In the genomic region with DNA sequence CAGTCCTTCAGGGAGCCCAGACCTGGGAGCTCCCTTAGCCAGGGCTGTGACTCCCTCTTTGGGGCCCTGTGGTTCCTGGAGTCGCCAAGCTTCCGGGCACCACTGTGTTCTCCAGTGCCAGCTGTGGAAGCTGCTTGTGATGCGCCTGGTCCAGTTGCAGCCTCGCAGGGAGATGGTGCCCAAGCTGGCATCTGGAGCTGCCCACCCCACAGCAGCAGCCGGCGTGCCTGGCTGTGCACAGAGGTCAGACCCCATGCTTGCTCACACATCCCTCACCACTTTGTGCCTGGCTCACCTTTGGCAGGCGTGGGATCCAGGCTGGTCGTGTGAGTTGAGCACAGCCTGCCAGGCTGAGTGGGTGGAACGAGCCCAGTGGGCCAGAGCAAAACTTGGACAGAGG, we compare ENCODE assay signal across 19 cellular contexts. TPM values are rescaled to one million over a fixed set of nuclear protein-coding genes. Genes with fewer than 3 reads are reported as not detected.
DNase-seq lines count a peak whose midpoint lies in the region; ATAC-seq, FAIRE-seq and TF ChIP-seq lines count a peak whose summit lies in the region.
"Had no signal": no experiment of that assay in that cellular context is flagged by ENCODE, and none has a peak within 500 bp of the region (broad histone marks: within the 10 kb centered on the region; RNA-seq: fewer than 3 reads in every experiment).

No MANE protein-coding gene starts in this region.

- no peak overlapping the region for H3K4ac ChIP-seq in trophoblast cell (ENCODE audit: low read depth, low read length)

- H3K27ac ChIP-seq in astrocyte (ENCODE audit: low read depth, low read length) (peak overlapping the region; percentile 91), heart left ventricle (no peak overlapping the region), trophoblast cell (ENCODE audit: low read depth, low read length) (no peak overlapping the region)
- H3K27ac ChIP-seq: A549; BLaER1 treated with 17β-estradiol and CSF1 and Interleukin-3, amounts not matched to agents 10 nM and 100 nM; SJCRH30 had no signal

- H3K4me1 ChIP-seq in astrocyte (ENCODE audit: insufficient read depth, low read length) (peaks cover 36% of the 10 kb centered on the region), heart left ventricle (peaks cover 0 to 21% (median 3%) of the 10 kb centered on the region in 12 donors), trophoblast cell (ENCODE audit: control insufficient read depth in 1 of 2, insufficient read depth in 2 of 2, low read length in 2 of 2) (no peaks in the 10 kb centered on the region)
- H3K4me1 ChIP-seq: SJCRH30 had no signal

- no peak overlapping the region for H3K14ac ChIP-seq in trophoblast cell (ENCODE audit: low read length)

- DNase-seq in Daoy (ENCODE audit: low read depth) (peak; percentile 13), astrocyte (ENCODE audit: low read depth) (no peak), heart left ventricle (no peak), trophoblast cell (no peak), SHP77 treated with DMSO at 0.1 percent for 48 hours (lab: John Stamatoyannopoulos, UW) (no peak), GM12891 (ENCODE audit: insufficient read length, low spot score) (no peak), CD1c-positive myeloid dendritic cell (ENCODE audit: extremely low spot score) (no peak)
- DNase-seq: CD8-positive, alpha-beta memory T cell; HCEC 1CT; Karpas-422; NCI-H1417 treated with DMSO at 0.1 percent for 48 hours; NCI-H187 treated with DMSO at 0.1 percent for 48 hours; NCI-H345; NCI-H524 treated with DMSO at 0.1 percent for 48 hours; SJCRH30 had no signal

- H3K36me3 ChIP-seq in astrocyte (ENCODE audit: insufficient read depth, low read length) (no peaks in the 10 kb centered on the region), heart left ventricle (peaks cover 0 to 36% (median 19%) of the 10 kb centered on the region in 9 donors), trophoblast cell (ENCODE audit: control insufficient read depth in 1 of 2, insufficient read depth in 2 of 2, low read length in 2 of 2) (peaks cover 10 to 18% of the 10 kb centered on the region in 2 experiments)

- FAIRE-seq in astrocyte (lab: Jason Lieb, UNC) (no peak), GM12891 (lab: Jason Lieb, UNC) (no peak)
- FAIRE-seq: A549, D721Med had no signal

- ATAC-seq in heart left ventricle (peak in 3 of 4 donors; percentile 18 to 40 (median 20)), HG03039 (IDR thresholded peaks at IDR 0.05; ENCODE audit: unreplicated experiment) (no peak)

- H3K9ac ChIP-seq in astrocyte (ENCODE audit: low read length) (peak overlapping the region; percentile 35), trophoblast cell (ENCODE audit: low read length) (no peak overlapping the region)
- H3K9ac ChIP-seq: BLaER1 treated with 17β-estradiol and CSF1 and Interleukin-3, amounts not matched to agents 10 nM and 100 nM had no signal

- no peak overlapping the region for H2BK12ac ChIP-seq in trophoblast cell (ENCODE audit: low read length)

- no peak overlapping the region for H2BK5ac ChIP-seq in trophoblast cell (ENCODE audit: low read depth, low read length, poor library complexity)

- H3K27ac Mint-ChIP-seq in astrocyte (ENCODE audit: unreplicated experiment): no peak overlapping the region

- no peak overlapping the region for H2BK120ac ChIP-seq in trophoblast cell (ENCODE audit: insufficient read depth, low read length, poor library complexity)

- H3K4me1 Mint-ChIP-seq in astrocyte (ENCODE audit: low read depth, unreplicated experiment): peaks cover 12% of the 10 kb centered on the region

- no peaks in the 10 kb centered on the region for H3K9me3 ChIP-seq in astrocyte (ENCODE audit: insufficient read depth, low read depth, low read length)
- H3K9me3 ChIP-seq in heart left ventricle: peaks cover 0 to under 1% (median 0%) of the 10 kb centered on the region in 12 donors
- no peaks in the 10 kb centered on the region for H3K9me3 ChIP-seq in trophoblast cell (ENCODE audit: insufficient read depth, low read depth, low read length)
- H3K9me3 ChIP-seq: A549, SJCRH30 had no signal

- H3K36me3 Mint-ChIP-seq in astrocyte (ENCODE audit: low read depth, unreplicated experiment): peaks cover 11% of the 10 kb centered on the region

- no peak overlapping the region for H3K18ac ChIP-seq in trophoblast cell (ENCODE audit: low read length)

- peak overlapping the region; percentile 84 for H3K4me2 ChIP-seq in astrocyte (ENCODE audit: low read length)
- H3K4me2 ChIP-seq in trophoblast cell (ENCODE audit: low read length): no peak overlapping the region
- H3K4me2 ChIP-seq: A549; BLaER1 treated with 17β-estradiol and CSF1 and Interleukin-3, amounts not matched to agents 10 nM and 100 nM had no signal

- 54 to 93% (median 89%) methylated on average over 2 to 9 of the region's 9 CpGs for WGBS in heart left ventricle, 4 donors
- no CpG with 5 or more reads among the region's 9 CpGs for WGBS in trophoblast cell (ENCODE audit: extremely low coverage, insufficient coverage, insufficient read length)

- H3K4me3 ChIP-seq in astrocyte (ENCODE audit: insufficient read depth, low read depth, low read length): no peak overlapping the region
- H3K4me3 ChIP-seq in heart left ventricle: no peak overlapping the region
- H3K4me3 ChIP-seq in trophoblast cell (ENCODE audit: low read depth, low read length): peak overlapping the region; percentile 45
- H3K4me3 ChIP-seq: A549; BLaER1 treated with 17β-estradiol and CSF1 and Interleukin-3, amounts not matched to agents 10 nM and 100 nM; SJCRH30 had no signal

- no peak overlapping the region for H4K91ac ChIP-seq in trophoblast cell (ENCODE audit: low read depth, low read length)

- H3K4me3 Mint-ChIP-seq in astrocyte (ENCODE audit: unreplicated experiment): no peak overlapping the region
- H3K4me3 Mint-ChIP-seq: CD8-positive, alpha-beta memory T cell had no signal

- intact Hi-C loops in heart left ventricle (cut with DNase I): no loop called here

- H2AFZ ChIP-seq in astrocyte (ENCODE audit: low read depth, low read length) (no peak overlapping the region), trophoblast cell (ENCODE audit: insufficient read depth, low read length, poor library complexity) (no peak overlapping the region)

- H3K23ac ChIP-seq in trophoblast cell (ENCODE audit: low read length): no peak overlapping the region

- H3K79me1 ChIP-seq in trophoblast cell (ENCODE audit: low read length): no peaks in the 10 kb centered on the region

- no peak overlapping the region for H4K12ac ChIP-seq in trophoblast cell (ENCODE audit: low read depth, low read length)

- peaks cover 4% of the 10 kb centered on the region for H3K9me3 Mint-ChIP-seq in astrocyte (ENCODE audit: unreplicated experiment)

- no peaks in the 10 kb centered on the region for H4K20me1 ChIP-seq in astrocyte (ENCODE audit: insufficient read depth, low read length)

- TF ChIP-seq CTCF in astrocyte (IDR thresholded peaks at IDR 0.05; ENCODE audit: insufficient read depth, low read depth, low read length): no peak
- TF ChIP-seq CTCF in heart left ventricle (IDR thresholded peaks at IDR 0.05): no peak

- TF ChIP-seq POLR2A in heart left ventricle (IDR thresholded peaks at IDR 0.05): no peak
- TF ChIP-seq POLR2A in GM12891 (IDR thresholded peaks at IDR 0.05; ENCODE audit: low read depth, low read length): no peak

- H3K27me3 ChIP-seq in astrocyte (ENCODE audit: insufficient read depth, low read length) (no peaks in the 10 kb centered on the region), heart left ventricle (no peaks in the 10 kb centered on the region), trophoblast cell (ENCODE audit: insufficient read depth, low read length) (no peaks in the 10 kb centered on the region)
- H3K27me3 ChIP-seq: BLaER1 treated with 17β-estradiol and CSF1 and Interleukin-3, amounts not matched to agents 10 nM and 100 nM; SJCRH30 had no signal

- H3K79me2 ChIP-seq in astrocyte (ENCODE audit: insufficient read depth, low read length): peaks cover 11% of the 10 kb centered on the region
- H3K79me2 ChIP-seq in trophoblast cell (ENCODE audit: control insufficient read depth, insufficient read depth, low read length, poor library complexity): no peaks in the 10 kb centered on the region

- no peak overlapping the region for H4K8ac ChIP-seq in trophoblast cell (ENCODE audit: low read depth, low read length)

- no peaks in the 10 kb centered on the region for H3K27me3 Mint-ChIP-seq in astrocyte (ENCODE audit: low read depth, unreplicated experiment)
- H3K27me3 Mint-ChIP-seq: CD8-positive, alpha-beta memory T cell had no signal

- H2AK5ac ChIP-seq in trophoblast cell (ENCODE audit: low read length): no peak overlapping the region

TF ChIP-seq in GM12891, 5 proteins besides CTCF, POLR2A, EP300 and RAD21:
- TF ChIP-seq SPI1 (IDR thresholded peaks at IDR 0.05; ENCODE audit: low read depth, low read length) (no peak), POU2F2 (IDR thresholded peaks at IDR 0.05; ENCODE audit: low read depth, low read length) (no peak), PAX5 (IDR thresholded peaks at IDR 0.05; ENCODE audit: insufficient read depth, low read length, severe bottlenecking) (no peak), TAF1 (IDR thresholded peaks at IDR 0.05; ENCODE audit: low read depth, low read length) (no peak), POLR2AphosphoS5 (IDR thresholded peaks at IDR 0.05; ENCODE audit: low read depth, low read length) (no peak)

RNA-seq across cellular contexts. Expression of a gene that starts 18.2 kb away (rescaled TPM):
- 40.5 and 49.9 TPM in 2 replicates for total RNA-seq in Daoy (2014; rRNA removed; shearing (Covaris generic))
- 20.1 and 20.9 TPM in 2 replicates for total RNA-seq in astrocyte
- total RNA-seq in heart left ventricle: 10 to 100 TPM; 41.5 to 76.8 (median 54.4) TPM
- 10 to 100 TPM; 43.5 to 53.5 TPM for polyA plus RNA-seq in heart left ventricle
- 16.1 and 16.6 TPM in 2 replicates for polyA plus RNA-seq in trophoblast cell (2013)
- 11.7 TPM for polyA plus RNA-seq in GM12891 (2012; ENCODE audit: low read depth, missing spikeins)
